In the genomic region with DNA sequence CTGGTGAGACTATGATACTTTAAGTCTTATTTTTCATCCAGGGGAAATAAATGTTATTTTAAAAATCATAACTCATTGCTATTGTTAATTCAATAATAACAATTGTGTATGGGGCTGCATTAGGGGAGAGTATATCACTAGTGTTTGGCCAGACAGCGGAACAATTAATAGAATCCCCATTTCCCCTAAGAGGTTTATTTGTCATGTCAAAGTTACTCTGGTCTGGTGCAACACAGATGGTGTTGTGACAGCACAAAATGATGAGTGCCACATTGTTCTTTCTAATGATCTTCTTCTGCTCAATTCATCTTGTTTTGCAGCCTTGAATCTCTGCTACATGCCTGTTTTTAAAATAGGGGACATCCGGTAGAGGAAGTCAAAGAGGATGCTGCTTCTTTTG, we compare ENCODE assay signal across 24 cellular contexts.
A peak's percentile ranks its signal among the peaks of the same experiment; 100 is the strongest.
DNase-seq lines count a peak whose midpoint lies in the region; ATAC-seq and TF ChIP-seq lines count a peak whose summit lies in the region.
"Had no signal": no experiment of that assay in that cellular context is flagged by ENCODE, and none has a peak within 500 bp of the region (broad histone marks: within the 10 kb centered on the region; RNA-seq: fewer than 3 reads in every experiment).

No MANE protein-coding gene starts in this region.

- TF ChIP-seq RAD21 in IMR-90 (IDR thresholded peaks at IDR 0.05; ENCODE audit: low read length) (no peak), SK-N-SH (IDR thresholded peaks at IDR 0.05; ENCODE audit: low read length) (peak; percentile 27)

- H2AFZ ChIP-seq in IMR-90 (replicated peaks; ENCODE audit: low read length, poor library complexity) (no peak overlapping the region), SK-N-SH (ENCODE audit: low read depth) (no peak overlapping the region)
- H2AFZ ChIP-seq: GM23248 had no signal

- H3K9ac ChIP-seq in IMR-90 (ENCODE audit: low read depth, low read length) (no peak overlapping the region), SK-N-SH (no peak overlapping the region)
- H3K9ac ChIP-seq: BLaER1 treated with 17β-estradiol and CSF1 and Interleukin-3, amounts not matched to agents 10 nM and 100 nM; GM23248 had no signal

- H2AK5ac ChIP-seq in IMR-90 (ENCODE audit: low read depth, low read length): no peak overlapping the region

- H2BK5ac ChIP-seq in IMR-90 (ENCODE audit: low read depth, low read length, poor library complexity, severe bottlenecking): no peak overlapping the region

- no TSS peak for BruUV-seq in IMR-90 (replicated peaks; lab: Mats Ljungman, UMichigan)

- H4K5ac ChIP-seq in IMR-90 (ENCODE audit: low read depth, low read length): no peak overlapping the region

- no peak overlapping the region for H2BK20ac ChIP-seq in IMR-90 (ENCODE audit: low read depth, low read length)

- H3K14ac ChIP-seq in IMR-90 (replicated peaks; ENCODE audit: low read depth, low read length): no peak overlapping the region

- H4K91ac ChIP-seq in IMR-90 (ENCODE audit: insufficient read depth, low read depth, low read length): no peak overlapping the region

- H2BK120ac ChIP-seq in IMR-90 (ENCODE audit: low read depth, low read length): no peak overlapping the region

- POLR2A ChIA-PET in IMR-90 (lab: Charles Lee; ENCODE audit: unreplicated experiment): no interaction called here
- POLR2A ChIA-PET in SK-N-SH (lab: Yijun Ruan, JAX): no interaction called here

- H3K9me2 ChIP-seq in SK-N-SH: no peaks in the 10 kb centered on the region

- H3K23ac ChIP-seq in IMR-90 (ENCODE audit: low read depth, low read length): no peak overlapping the region

- CTCF ChIA-PET in IMR-90 (lab: Yijun Ruan, JAX) (no interaction called here), SK-N-SH (lab: Yijun Ruan, JAX) (no interaction called here)

- H3K4me1 ChIP-seq in BE2C (no peaks in the 10 kb centered on the region; the same call in 1 of the 2 replicates), IMR-90 (ENCODE audit: control insufficient read depth, insufficient read depth, low read length) (no peaks in the 10 kb centered on the region; the same call in 1 of the 2 replicates), SK-N-SH (ENCODE audit: control insufficient read depth in 1 of 2, insufficient read depth in 2 of 2, low read depth in 1 of 2, low read length in 1 of 2) (peaks cover 5 to 7% of the 10 kb centered on the region in 2 experiments; a peak in 3 of 4 replicates)

- H3K9me3 ChIP-seq in BE2C: no peaks in the 10 kb centered on the region; the same call in 1 of the 2 replicates
- H3K9me3 ChIP-seq in IMR-90 (ENCODE audit: control insufficient read depth, insufficient read depth, low read length): no peaks in the 10 kb centered on the region
- no peaks in the 10 kb centered on the region for H3K9me3 ChIP-seq in SK-N-SH
- H3K9me3 ChIP-seq: HAP-1 had no signal

- H2BK15ac ChIP-seq in IMR-90 (ENCODE audit: low read depth, low read length): no peak overlapping the region

- in situ Hi-C loops in IMR-90 (cut with MboI; ENCODE audit: low sequenced_read_pairs): no loop called here

- dilution Hi-C loops in IMR-90 (cut with HindIII; ENCODE audit: low sequenced_read_pairs, unreplicated experiment): no loop called here

- no CpG with 5 or more reads among the region's 2 CpGs for whole genome bisulfite sequencing in IMR-90 (ENCODE audit: extremely low coverage in 2 of 2, insufficient read length in 1 of 2), 2 experiments
- WGBS in SK-N-SH (ENCODE audit: low lambda C conversion rate): 68% methylated on average over 2 of the region's 2 CpGs

- H3K27ac ChIP-seq in IMR-90 (ENCODE audit: insufficient read depth, low read length): no peak overlapping the region
- H3K27ac ChIP-seq in SK-N-SH (ENCODE audit: low read depth in 2 of 2, low read length in 1 of 2): peak overlapping the region in 1 of 2 experiments; percentile 81; a peak in 2 of 4 replicates
- peak overlapping the region; percentile 65 for H3K27ac ChIP-seq in epithelial cell of prostate
- H3K27ac ChIP-seq: BLaER1 treated with 17β-estradiol and CSF1 and Interleukin-3, amounts not matched to agents 10 nM and 100 nM; GM23248 had no signal

- H3K4me3 ChIP-seq in BE2C (ENCODE audit: low read depth, low read length) (no peak overlapping the region), IMR-90 (ENCODE audit: insufficient read depth, low read depth, low read length) (no peak overlapping the region), SK-N-SH (ENCODE audit: low read depth in 2 of 2, low read length in 1 of 2) (no peak overlapping the region)
- H3K4me3 ChIP-seq: BLaER1 treated with 17β-estradiol and CSF1 and Interleukin-3, amounts not matched to agents 10 nM and 100 nM; GM23248; HAP-1 had no signal

- H3F3A ChIP-seq in SK-N-SH (replicated peaks; ENCODE audit: insufficient read depth): no peaks in the 10 kb centered on the region

- no peak overlapping the region for H3K4me2 ChIP-seq in IMR-90 (ENCODE audit: low read depth, low read length)
- no peak overlapping the region for H3K4me2 ChIP-seq in SK-N-SH

- TF ChIP-seq EP300 in SK-N-SH (IDR thresholded peaks at IDR 0.05; ENCODE audit: borderline replicate concordance in 1 of 2, low read depth in 1 of 2, low read length in 1 of 2): peak in 1 of 2 experiments; percentile 95; a peak in 2 of 4 replicates

- H4K8ac ChIP-seq in IMR-90 (ENCODE audit: low read depth in 2 of 2, low read length in 2 of 2): no peak overlapping the region

- no peaks in the 10 kb centered on the region for H3K79me1 ChIP-seq in IMR-90 (ENCODE audit: low read depth in 1 of 2, low read length in 2 of 2)

- H3K18ac ChIP-seq in IMR-90 (ENCODE audit: low read depth, low read length): peak overlapping the region; percentile 25; the same call in 1 of the 2 replicates

- no peak overlapping the region for H3K4ac ChIP-seq in IMR-90 (ENCODE audit: low read depth, low read length)

- H3K36me3 ChIP-seq in BE2C (no peaks in the 10 kb centered on the region), IMR-90 (ENCODE audit: control insufficient read depth, insufficient read depth, low read length) (no peaks in the 10 kb centered on the region), SK-N-SH (replicated peaks in 1 of 2; ENCODE audit: control insufficient read depth in 1 of 2, insufficient read depth in 2 of 2, low read length in 1 of 2) (no peaks in the 10 kb centered on the region)
- H3K36me3 ChIP-seq: BLaER1 treated with 17β-estradiol and CSF1 and Interleukin-3, amounts not matched to agents 10 nM and 100 nM; HAP-1 had no signal

- H3K9me1 ChIP-seq in IMR-90 (ENCODE audit: insufficient read depth, low read length): peaks cover 2% of the 10 kb centered on the region; the same call in 1 of the 2 replicates

- no peaks in the 10 kb centered on the region for H3K27me3 ChIP-seq in BE2C
- no peaks in the 10 kb centered on the region for H3K27me3 ChIP-seq in IMR-90 (ENCODE audit: control insufficient read depth, insufficient read depth, low read length)
- no peaks in the 10 kb centered on the region for H3K27me3 ChIP-seq in SK-N-SH (ENCODE audit: insufficient read depth)
- H3K27me3 ChIP-seq: BLaER1 treated with 17β-estradiol and CSF1 and Interleukin-3, amounts not matched to agents 10 nM and 100 nM had no signal

- ATAC-seq in IMR-90 (ENCODE audit: low read depth) (no peak), HG03565 (IDR thresholded peaks at IDR 0.05; ENCODE audit: unreplicated experiment) (no peak)

- no peak for TF ChIP-seq CTCF in BE2C (IDR thresholded peaks at IDR 0.05; ENCODE audit: low read depth, low read length)
- no peak for TF ChIP-seq CTCF in IMR-90 (conservative IDR thresholded peaks at IDR 0.05; ENCODE audit: low read depth, low read length)
- TF ChIP-seq CTCF in SK-N-SH (IDR thresholded peaks at IDR 0.05): no peak

- DNase-seq in BE2C (peak; percentile 38), IMR-90 (no peak), SK-N-SH (peak; percentile 24), epithelial cell of prostate (ENCODE audit: low read depth, low spot score) (no peak), pons (ENCODE audit: low spot score) (no peak), NCI-H1694 (lab: John Stamatoyannopoulos, UW) (no peak), activated gamma-delta T cell treated with Interleukin-2 at 50 U/mL for 16 hours (no peak)
- DNase-seq: 8988T; CD4-positive, alpha-beta T cell; COR-L47; DMS53; Karpas-422; NCI-H1092; NCI-H1417 treated with DMSO at 0.1 percent for 48 hours; NCI-H187; NCI-H2081 treated with DMSO at 0.1 percent for 48 hours; NCI-H2171; NCI-H526; RPMI8226; SHP77 had no signal

- intact Hi-C loops in IMR-90 (cut with micrococcal nuclease): no loop called here

- H3K79me2 ChIP-seq in SK-N-SH (ENCODE audit: insufficient read depth): no peaks in the 10 kb centered on the region

- H4K20me1 ChIP-seq in IMR-90 (ENCODE audit: insufficient read depth, low read length): no peaks in the 10 kb centered on the region
- no peaks in the 10 kb centered on the region for H4K20me1 ChIP-seq in SK-N-SH (ENCODE audit: insufficient read depth)
- H4K20me1 ChIP-seq: BLaER1 treated with 17β-estradiol and CSF1 and Interleukin-3, amounts not matched to agents 10 nM and 100 nM had no signal

- no peak overlapping the region for H2AK9ac ChIP-seq in IMR-90 (replicated peaks; ENCODE audit: low read depth, low read length, poor library complexity)

- TF ChIP-seq POLR2A in IMR-90 (IDR thresholded peaks at IDR 0.05; ENCODE audit: low read depth, low read length): no peak

- H3K56ac ChIP-seq in IMR-90 (ENCODE audit: extremely low read depth, insufficient read depth, low read length): no peak overlapping the region

TF ChIP-seq in IMR-90, 13 proteins besides CTCF, POLR2A, EP300 and RAD21:
- TF ChIP-seq SMC3 (IDR thresholded peaks at IDR 0.05; ENCODE audit: low read depth, low read length): no peak
- TF ChIP-seq MAFK (IDR thresholded peaks at IDR 0.05; ENCODE audit: low read depth, low read length): no peak
- TF ChIP-seq, protein P1, sequence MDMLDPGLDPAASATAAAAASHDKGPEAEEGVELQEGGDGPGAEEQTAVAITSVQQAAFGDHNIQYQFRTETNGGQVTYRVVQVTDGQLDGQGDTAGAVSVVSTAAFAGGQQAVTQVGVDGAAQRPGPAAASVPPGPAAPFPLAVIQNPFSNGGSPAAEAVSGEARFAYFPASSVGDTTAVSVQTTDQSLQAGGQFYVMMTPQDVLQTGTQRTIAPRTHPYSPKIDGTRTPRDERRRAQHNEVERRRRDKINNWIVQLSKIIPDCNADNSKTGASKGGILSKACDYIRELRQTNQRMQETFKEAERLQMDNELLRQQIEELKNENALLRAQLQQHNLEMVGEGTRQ (IDR thresholded peaks at IDR 0.05; ENCODE audit: low read depth, low read length): no peak
- no peak for TF ChIP-seq NFE2L2 (IDR thresholded peaks at IDR 0.05; ENCODE audit: low read depth, low read length)
TF ChIP-seq in IMR-90: peak in this region for 0.

TF ChIP-seq in SK-N-SH, 30 proteins besides CTCF, POLR2A, EP300 and RAD21 (continues in another document):
- peak; percentile 36; the same call in 1 of the 2 replicates for TF ChIP-seq TCF12 (IDR thresholded peaks at IDR 0.05)
- no peak for TF ChIP-seq NRF1 (IDR thresholded peaks at IDR 0.05; ENCODE audit: low read depth, low read length)
- no peak for TF ChIP-seq ELF1 (IDR thresholded peaks at IDR 0.05)
- TF ChIP-seq NFIC (IDR thresholded peaks at IDR 0.05; ENCODE audit: borderline replicate concordance): no peak
- no peak for TF ChIP-seq SIN3A (IDR thresholded peaks at IDR 0.05; ENCODE audit: borderline replicate concordance, low read depth, low read length)
- no peak for TF ChIP-seq RFX5 (IDR thresholded peaks at IDR 0.05; ENCODE audit: low read length)
- TF ChIP-seq CHD2 (IDR thresholded peaks at IDR 0.05; ENCODE audit: low read length, partially characterized antibody): peak; percentile 13
- TF ChIP-seq TEAD4 (IDR thresholded peaks at IDR 0.05; ENCODE audit: borderline replicate concordance, insufficient read depth): no peak

Comparison
In these comparisons a context has a peak if more than half of its experiments do, and no peak if none do; other contexts are left out.
1. DNase-seq: peak in BE2C (single experiment) and SK-N-SH (single experiment); none in IMR-90 (single experiment), epithelial cell of prostate (single experiment), pons (single experiment), NCI-H1694 (single experiment) and activated gamma-delta T cell treated with Interleukin-2 at 50 U/mL for 16 hours (single experiment).